ENCODE assay signal across 8 cellular contexts in genomic region chr3:122577409-122578028, GRCh38.
DNase-seq lines count a peak whose midpoint lies in the region; TF ChIP-seq lines count a peak whose summit lies in the region.

Gene PARP15 (plus strand): TSS chr3:122577650. CDS start chr3:122577668, 18 bp downstream.

- DNase-seq in HFF-Myc (ENCODE audit: extremely low read depth, low read depth): no peak
- DNase-seq in activated CD8-positive, alpha-beta memory T cell treated with anti-CD3 and anti-CD28 coated beads, Interleukin-2, amount 50 U/mL, for 4 hours: peak; percentile 38
- peak in 1 of 2 donors; percentile 40 for DNase-seq in foreskin fibroblast
- DNase-seq in retinal pigment epithelial cell (ENCODE audit: low read depth): no peak
- no peak for DNase-seq in GM10266 (ENCODE audit: extremely low spot score)
- DNase-seq in epidermal melanocyte (ENCODE audit: insufficient read length, low spot score): no peak
- no peak for DNase-seq in HCEC 1CT
- no peak for DNase-seq in kidney glomerular epithelial cell (lab: John Stamatoyannopoulos, UW)

- TF ChIP-seq CTCF in HFF-Myc (IDR thresholded peaks at IDR 0.05; ENCODE audit: low read depth, low read length, missing control alignments) (no peak), foreskin fibroblast (IDR thresholded peaks at IDR 0.05; ENCODE audit: low read depth, low read length) (no peak), retinal pigment epithelial cell (conservative IDR thresholded peaks at IDR 0.05; ENCODE audit: low read depth, low read length) (no peak), GM10266 (IDR thresholded peaks at IDR 0.05; ENCODE audit: control insufficient read depth, insufficient read depth, low read depth, missing control alignments) (no peak)

- H3K4me3 ChIP-seq in HFF-Myc (replicated peaks; ENCODE audit: low read depth, low read length): peak within 1 kb of the TSS; percentile 35
- H3K4me3 ChIP-seq in foreskin fibroblast (ENCODE audit: low read depth in 1 of 2, low read length in 2 of 2): peak within 1 kb of the TSS; percentile 43 to 51
- peak within 1 kb of the TSS; percentile 48 for H3K4me3 ChIP-seq in retinal pigment epithelial cell (ENCODE audit: low read length)
